10 cellular contexts compared by ENCODE assay signal in the genomic region with DNA sequence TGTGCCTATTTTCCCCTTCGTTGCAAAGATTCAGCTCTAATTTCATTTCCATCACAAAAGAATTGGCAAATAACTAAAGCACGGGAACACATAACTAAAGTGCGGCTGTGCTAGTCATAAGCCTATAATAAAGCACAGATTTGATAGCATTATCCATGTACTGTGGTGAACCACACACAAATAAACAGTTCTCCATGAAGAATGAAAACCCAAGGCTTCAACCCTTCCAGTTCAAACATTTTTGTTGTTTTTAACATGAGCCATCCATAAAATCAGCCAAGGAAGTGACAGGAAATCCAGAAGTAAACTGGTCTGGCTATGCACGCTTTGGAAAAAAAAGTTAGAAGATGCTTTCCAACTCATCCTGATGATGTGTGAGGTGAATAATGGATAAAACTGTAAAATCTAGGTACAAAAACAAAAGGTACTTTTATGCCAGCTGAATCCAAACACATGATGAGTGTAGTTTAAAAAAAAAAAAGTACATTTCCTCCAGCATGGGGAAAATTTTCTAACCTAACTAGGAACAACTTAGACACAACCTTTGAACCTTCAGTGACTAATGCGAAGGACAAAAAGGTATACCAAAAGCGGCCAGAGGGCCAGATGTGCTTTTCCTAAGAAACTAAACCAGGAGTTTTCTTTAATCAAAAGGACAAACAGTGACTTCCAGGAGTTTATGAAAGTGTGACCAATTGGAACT. TPM values are rescaled to one million over a fixed set of nuclear protein-coding genes. Genes with fewer than 3 reads are reported as not detected.
A peak's percentile ranks its signal among the peaks of the same experiment; 100 is the strongest.
DNase-seq lines count a peak whose midpoint lies in the region; ATAC-seq lines count a peak whose summit lies in the region.
"Had no signal": no experiment of that assay in that cellular context is flagged by ENCODE, and none has a peak within 500 bp of the region (broad histone marks: within the 10 kb centered on the region; RNA-seq: fewer than 3 reads in every experiment).

No MANE protein-coding gene starts in this region.

- H3K9me3 ChIP-seq in mesenchymal stem cell (ENCODE audit: control insufficient read depth, low read length): no peaks in the 10 kb centered on the region
- no peaks in the 10 kb centered on the region for H3K9me3 ChIP-seq in aorta (ENCODE audit: control insufficient read depth, low read length)
- H3K9me3 ChIP-seq in CD8-positive, alpha-beta memory T cell (ENCODE audit: low read length): no peaks in the 10 kb centered on the region
- H3K9me3 ChIP-seq: A549 had no signal

- DNase-seq in Right ventricle myocardium superior: no peak
- DNase-seq in cardiac septum (ENCODE audit: low spot score): no peak
- DNase-seq in cerebellar cortex (ENCODE audit: low spot score): peak; percentile 29
- DNase-seq in mesenchymal stem cell: peak; percentile 85
- no peak for DNase-seq in aorta
- no peak for DNase-seq in CD8-positive, alpha-beta memory T cell
- DNase-seq: activated CD4-positive, CD25-positive, alpha-beta regulatory T cell had no signal

- H3K18ac ChIP-seq in mesenchymal stem cell (ENCODE audit: low read depth in 1 of 2, low read length in 2 of 2): no peak overlapping the region

- no peak overlapping the region for H3K27ac Mint-ChIP-seq in CD8-positive, alpha-beta memory T cell

- no peak overlapping the region for H4K91ac ChIP-seq in mesenchymal stem cell (ENCODE audit: low read length)

- H3K27me3 ChIP-seq in mesenchymal stem cell (ENCODE audit: control insufficient read depth in 1 of 2, insufficient read depth in 1 of 2, low read length in 2 of 2) (no peaks in the 10 kb centered on the region), aorta (ENCODE audit: control insufficient read depth in 1 of 2, insufficient read depth in 2 of 2, low read length in 1 of 2) (no peaks in the 10 kb centered on the region)
- H3K27me3 ChIP-seq in CD8-positive, alpha-beta memory T cell (ENCODE audit: insufficient read depth, low read length, poor library complexity, severe bottlenecking): no peaks in the 10 kb centered on the region

- peak overlapping the region; percentile 56 for H2AK5ac ChIP-seq in mesenchymal stem cell (ENCODE audit: low read length, severe bottlenecking)

- no peak overlapping the region for H3K23ac ChIP-seq in mesenchymal stem cell (ENCODE audit: low read length in 2 of 2)

- no peak overlapping the region for H3K4me2 ChIP-seq in mesenchymal stem cell (ENCODE audit: low read length, poor library complexity, severe bottlenecking)
- H3K4me2 ChIP-seq: A549 had no signal

- intact Hi-C loops in Right ventricle myocardium superior (cut with DNase I) (no loop called here), cardiac septum (cut with DNase I) (no loop called here), aorta (cut with DNase I) (no loop called here)

- no peak overlapping the region for H3K4me3 Mint-ChIP-seq in CD8-positive, alpha-beta memory T cell

- H3K4ac ChIP-seq in mesenchymal stem cell (ENCODE audit: low read depth in 1 of 2, low read length in 2 of 2): no peak overlapping the region

- no peak overlapping the region for H4K8ac ChIP-seq in mesenchymal stem cell (ENCODE audit: low read length)

- no peak overlapping the region for H3K27ac ChIP-seq in mesenchymal stem cell (ENCODE audit: low read length, poor library complexity, severe bottlenecking)
- H3K27ac ChIP-seq in aorta (ENCODE audit: low read depth in 1 of 2, low read length in 2 of 2): no peak overlapping the region
- H3K27ac ChIP-seq in CD8-positive, alpha-beta memory T cell (ENCODE audit: low read depth, low read length): no peak overlapping the region
- H3K27ac ChIP-seq: A549 had no signal

- peaks cover 0 to 3% (median 0%) of the 10 kb centered on the region in 5 donors for H3K9me3 Mint-ChIP-seq in CD8-positive, alpha-beta memory T cell

- H3K79me1 ChIP-seq in mesenchymal stem cell (replicated peaks; ENCODE audit: low read length, poor library complexity, severe bottlenecking): peaks cover 6% of the 10 kb centered on the region

- no peak overlapping the region for H2BK120ac ChIP-seq in mesenchymal stem cell (ENCODE audit: low read depth, low read length)

- POLR2A ChIA-PET in CD8-positive, alpha-beta memory T cell (lab: Charles Lee): no interaction called here

- H2AFZ ChIP-seq in mesenchymal stem cell (ENCODE audit: low read depth, low read length): no peak overlapping the region

- H3K14ac ChIP-seq in mesenchymal stem cell (ENCODE audit: low read length in 2 of 2): no peak overlapping the region

- H3K4me3 ChIP-seq in mesenchymal stem cell (ENCODE audit: insufficient read depth in 1 of 2, low read depth in 1 of 2, low read length in 2 of 2): peak overlapping the region in 1 of 2 experiments; percentile 71
- H3K4me3 ChIP-seq in aorta (ENCODE audit: low read length in 2 of 2): no peak overlapping the region
- no peak overlapping the region for H3K4me3 ChIP-seq in CD8-positive, alpha-beta memory T cell (ENCODE audit: low read length)
- H3K4me3 ChIP-seq: A549 had no signal

- no peaks in the 10 kb centered on the region for H3K4me1 Mint-ChIP-seq in CD8-positive, alpha-beta memory T cell

- no peak overlapping the region for H2BK15ac ChIP-seq in mesenchymal stem cell (ENCODE audit: low read depth, poor library complexity, severe bottlenecking)

- CTCF ChIA-PET in CD8-positive, alpha-beta memory T cell (lab: Charles Lee): no interaction called here

- peaks cover 4% of the 10 kb centered on the region for H3K4me1 ChIP-seq in mesenchymal stem cell (ENCODE audit: control insufficient read depth, insufficient read depth, low read depth, low read length)
- peaks cover 0 to 4% of the 10 kb centered on the region in 2 donors for H3K4me1 ChIP-seq in aorta (ENCODE audit: control insufficient read depth in 1 of 2, insufficient read depth in 2 of 2, low read length in 2 of 2)
- no peaks in the 10 kb centered on the region for H3K4me1 ChIP-seq in CD8-positive, alpha-beta memory T cell (ENCODE audit: insufficient read depth, low read length)

- H3K27me3 Mint-ChIP-seq in CD8-positive, alpha-beta memory T cell: peaks cover 6 to 7% of the 10 kb centered on the region in 2 donors

- peak; percentile 15 for ATAC-seq in Right ventricle myocardium superior (ENCODE audit: poor library complexity)
- peak; percentile 56 for ATAC-seq in aorta (ENCODE audit: low FRiP score)
- no peak for ATAC-seq in HG03175 (IDR thresholded peaks at IDR 0.05; ENCODE audit: unreplicated experiment)
- ATAC-seq in HG03108 (IDR thresholded peaks at IDR 0.05; ENCODE audit: unreplicated experiment): no peak
- ATAC-seq: A549 had no signal

- no peaks in the 10 kb centered on the region for H3K36me3 ChIP-seq in mesenchymal stem cell (ENCODE audit: control insufficient read depth in 1 of 2, insufficient read depth in 2 of 2, low read depth in 1 of 2, low read length in 2 of 2)
- no peaks in the 10 kb centered on the region for H3K36me3 ChIP-seq in aorta (ENCODE audit: control insufficient read depth in 1 of 2, insufficient read depth in 2 of 2, low read length in 1 of 2)
- H3K36me3 ChIP-seq in CD8-positive, alpha-beta memory T cell (ENCODE audit: insufficient read depth, low read length): no peaks in the 10 kb centered on the region

- H3K36me3 Mint-ChIP-seq in CD8-positive, alpha-beta memory T cell: peaks cover 0 to 3% (median 0%) of the 10 kb centered on the region in 3 donors

- H2BK12ac ChIP-seq in mesenchymal stem cell (ENCODE audit: low read length in 2 of 2): no peak overlapping the region

- H3K9ac ChIP-seq in mesenchymal stem cell (ENCODE audit: low read length): peak overlapping the region; percentile 80

- WGBS in mesenchymal stem cell: 28% methylated on average over 6 of the region's 6 CpGs
- WGBS in aorta, 2 donors: 56 to 57% methylated on average over 6 of the region's 6 CpGs

- no peak overlapping the region for H2BK5ac ChIP-seq in mesenchymal stem cell (ENCODE audit: low read depth, low read length, poor library complexity, severe bottlenecking)

RNA-seq across cellular contexts. Expression of gene ZNF608, which starts 10.2 kb away (rescaled TPM):
- total RNA-seq in Right ventricle myocardium superior (8.6 TPM), cardiac septum (18.8 TPM), aorta (10 to 100 TPM in 1 of 2 donors, 1 to 10 TPM in 1; 8.5 to 13.2 TPM)
- 29.0 TPM for polyA plus RNA-seq in mesenchymal stem cell (2013, experiment 1 of 2)
- 27.7 TPM for polyA plus RNA-seq in mesenchymal stem cell (2013, experiment 2 of 2)
- polyA plus RNA-seq in aorta: 1 to 10 TPM; 4.3 to 7.4 TPM
- total RNA-seq in CD8-positive, alpha-beta memory T cell: not detected
- polyA plus RNA-seq in CD8-positive, alpha-beta memory T cell: not detected

Comparison
In these comparisons a context has a peak if more than half of its experiments do, and no peak if none do; other contexts are left out.
1. ATAC-seq: peak in Right ventricle myocardium superior (single experiment) and aorta (single experiment); none in HG03175 (single experiment) and HG03108 (single experiment).
2. DNase-seq: peak in cerebellar cortex (single experiment) and mesenchymal stem cell (single experiment); none in Right ventricle myocardium superior (single experiment), cardiac septum (single experiment), aorta (0 of 2) and CD8-positive, alpha-beta memory T cell (0 of 5).